In genomic region chr12:2853626-2854025, GRCh38 we compare ENCODE assay signal across 8 cellular contexts. TPM values are rescaled to one million over a fixed set of nuclear protein-coding genes. Genes with fewer than 3 reads are reported as not detected.
DNase-seq lines count a peak whose midpoint lies in the region; ATAC-seq and TF ChIP-seq lines count a peak whose summit lies in the region.

No MANE protein-coding gene starts in this region.

- peak; percentile 57 for TF ChIP-seq CTCF in CD8-positive, alpha-beta T cell (IDR thresholded peaks at IDR 0.05)
- TF ChIP-seq CTCF in HFFc6 (IDR thresholded peaks at IDR 0.05) (peak; percentile 88), RWPE1 (conservative IDR thresholded peaks at IDR 0.05; ENCODE audit: low read depth) (peak; percentile 40), cardiac muscle cell (IDR thresholded peaks at IDR 0.05; ENCODE audit: low read depth, low read length) (peak; percentile 95)

- no peaks in the 10 kb centered on the region for H3K27me3 Mint-ChIP-seq in CD8-positive, alpha-beta T cell (ENCODE audit: low read depth)
- peaks cover 6% of the 10 kb centered on the region for H3K27me3 Mint-ChIP-seq in HFFc6 (ENCODE audit: insufficient read depth)

- intact Hi-C loops in CD8-positive, alpha-beta T cell (cut with DNase I, micrococcal nuclease), result loop anchor here (5.0 to 10.0 kb wide), 2 partner anchors 89 to 191 kb away; no protein-coding TSS in a partner anchor

- peak; percentile 56 for ATAC-seq in CD8-positive, alpha-beta T cell
- peak; percentile 52 to 75 for ATAC-seq in activated naive CD4-positive, alpha-beta T cell treated with anti-CD3 and anti-CD28 coated beads, Interleukin-2, amount 50 U/mL, for 72 hours

- no peaks in the 10 kb centered on the region for H3K27me3 ChIP-seq in CD8-positive, alpha-beta T cell (ENCODE audit: insufficient read depth, low read length)
- H3K27me3 ChIP-seq in cardiac muscle cell, result no peaks in the 10 kb centered on the region

- H3K9me3 Mint-ChIP-seq in CD8-positive, alpha-beta T cell, result no peaks in the 10 kb centered on the region
- no peaks in the 10 kb centered on the region for H3K9me3 Mint-ChIP-seq in HFFc6
- no peaks in the 10 kb centered on the region for H3K9me3 Mint-ChIP-seq in activated naive CD4-positive, alpha-beta T cell treated with anti-CD3 and anti-CD28 coated beads, Interleukin-2, amount 50 U/mL, for 72 hours

- peaks cover 18% of the 10 kb centered on the region for H3K36me3 ChIP-seq in CD8-positive, alpha-beta T cell (ENCODE audit: insufficient read depth, low read length)
- no peaks in the 10 kb centered on the region for H3K36me3 ChIP-seq in cardiac muscle cell

- DNase-seq in CD8-positive, alpha-beta T cell, result peak in 4 of 7 experiments; percentile 20 to 55 (median 38)
- peak; percentile 56 for DNase-seq in HFFc6
- DNase-seq in RWPE1 (ENCODE audit: low spot score), result peak; percentile 69
- peak in 1 of 2 donors; percentile 64 for DNase-seq in activated naive CD4-positive, alpha-beta T cell treated with anti-CD3 and anti-CD28 coated beads, Interleukin-2, amount 50 U/mL, for 72 hours (ENCODE audit: low spot score in 2 of 2)
- peak; percentile 87 to 89 for DNase-seq in cardiac muscle cell (ENCODE audit: low read depth in 1 of 2, low spot score in 1 of 2)
- DNase-seq in pons (ENCODE audit: low spot score), result peak; percentile 57
- no peak for DNase-seq in NOMO-1 treated with DMSO at 0.1 percent for 48 hours (lab: John Stamatoyannopoulos, UW; ENCODE audit: unreplicated experiment)
- no peak for DNase-seq in KG1 (lab: John Stamatoyannopoulos, UW)

- peaks cover 60% of the 10 kb centered on the region for H3K36me3 Mint-ChIP-seq in CD8-positive, alpha-beta T cell
- H3K36me3 Mint-ChIP-seq in HFFc6 (ENCODE audit: low read depth), result no peaks in the 10 kb centered on the region; the same call in 1 of the 2 replicates
- H3K36me3 Mint-ChIP-seq in activated naive CD4-positive, alpha-beta T cell treated with anti-CD3 and anti-CD28 coated beads, Interleukin-2, amount 50 U/mL, for 72 hours, result peaks cover 0 to 3% of the 10 kb centered on the region in 2 donors

- H3K4me3 Mint-ChIP-seq in CD8-positive, alpha-beta T cell, result no peak overlapping the region
- H3K4me3 Mint-ChIP-seq in HFFc6, result no peak overlapping the region

- peaks cover 2% of the 10 kb centered on the region for H3K4me1 Mint-ChIP-seq in CD8-positive, alpha-beta T cell (ENCODE audit: low read depth)
- H3K4me1 Mint-ChIP-seq in HFFc6 (ENCODE audit: low read depth), result peaks cover 19% of the 10 kb centered on the region

- CTCF ChIA-PET in CD8-positive, alpha-beta T cell (lab: Charles Lee), result interaction anchor here (0.6 to 1.4 kb wide), 6 partner anchors 11 to 848 kb away, joined by 3 to 6 read pairs (median 4); no protein-coding TSS in a partner anchor
- CTCF ChIA-PET in RWPE1 (lab: Yijun Ruan, JAX), result interaction anchor here (0.5 to 2.0 kb wide), 5 partner anchors 9 to 92 kb away, joined by 3 to 13 read pairs (median 4); no protein-coding TSS in a partner anchor

- H3K9me3 ChIP-seq in CD8-positive, alpha-beta T cell (ENCODE audit: low read length), result no peaks in the 10 kb centered on the region
- no peaks in the 10 kb centered on the region for H3K9me3 ChIP-seq in cardiac muscle cell (ENCODE audit: low read depth)

- POLR2A ChIA-PET in CD8-positive, alpha-beta T cell (lab: Charles Lee), result no interaction called here
- POLR2A ChIA-PET in RWPE1 (lab: Yijun Ruan, JAX; ENCODE audit: low non-redundant PET), result no interaction called here

- H3K4me1 ChIP-seq in CD8-positive, alpha-beta T cell (ENCODE audit: insufficient read depth, low read length), result no peaks in the 10 kb centered on the region
- peaks cover 14% of the 10 kb centered on the region for H3K4me1 ChIP-seq in cardiac muscle cell (ENCODE audit: low read depth)

- H3K4me3 ChIP-seq in CD8-positive, alpha-beta T cell (ENCODE audit: low read depth, low read length), result no peak overlapping the region
- H3K4me3 ChIP-seq in cardiac muscle cell, result no peak overlapping the region

- H3K27ac ChIP-seq in CD8-positive, alpha-beta T cell (ENCODE audit: low read depth, low read length), result no peak overlapping the region
- H3K27ac ChIP-seq in RWPE1 (no peak overlapping the region), cardiac muscle cell (no peak overlapping the region)

- no peak overlapping the region for H3K27ac Mint-ChIP-seq in CD8-positive, alpha-beta T cell
- H3K27ac Mint-ChIP-seq in HFFc6, result no peak overlapping the region
- H3K27ac Mint-ChIP-seq in activated naive CD4-positive, alpha-beta T cell treated with anti-CD3 and anti-CD28 coated beads, Interleukin-2, amount 50 U/mL, for 72 hours, result peak overlapping the region in 1 of 2 donors; percentile 54

RNA-seq across cellular contexts. Expression of gene TEX52, which starts 3.2 kb away (rescaled TPM):
- total RNA-seq in CD8-positive, alpha-beta T cell, result not detected
- not detected for total RNA-seq in HFFc6 (2021; fragmentation: NEBNext Ultra II Directional; extraction: Animal tissue kit (Norgen Biotek cat#: 25700))
- under 1 TPM; 0.20 to 0.43 TPM for total RNA-seq in activated naive CD4-positive, alpha-beta T cell treated with anti-CD3 and anti-CD28 coated beads, Interleukin-2, amount 50 U/mL, for 72 hours
- total RNA-seq in cardiac muscle cell, result not detected in 2 replicates
- polyA plus RNA-seq in cardiac muscle cell, result 0.15 TPM in 1 of 2 replicates, not detected in the other

RNA-seq across cellular contexts. Expression of gene NRIP2, which starts 18.8 kb away (rescaled TPM):
- total RNA-seq in CD8-positive, alpha-beta T cell, result not detected
- total RNA-seq in HFFc6 (2021; fragmentation: NEBNext Ultra II Directional; extraction: Animal tissue kit (Norgen Biotek cat#: 25700)), result not detected
- total RNA-seq in activated naive CD4-positive, alpha-beta T cell treated with anti-CD3 and anti-CD28 coated beads, Interleukin-2, amount 50 U/mL, for 72 hours, result not detected
- not detected in 2 replicates for total RNA-seq in cardiac muscle cell
- 1.3 and 1.4 TPM in 2 replicates for polyA plus RNA-seq in cardiac muscle cell

RNA-seq across cellular contexts. Expression of gene FOXM1, which starts 23.3 kb away (rescaled TPM):
- under 1 TPM; 0.83 to 0.95 TPM for total RNA-seq in CD8-positive, alpha-beta T cell
- 10 to 100 TPM; 41.9 to 96.4 (median 89.6) TPM for total RNA-seq in HFFc6 (2021; fragmentation: NEBNext Ultra II Directional; extraction: Animal tissue kit (Norgen Biotek cat#: 25700))
- total RNA-seq in activated naive CD4-positive, alpha-beta T cell treated with anti-CD3 and anti-CD28 coated beads, Interleukin-2, amount 50 U/mL, for 72 hours, result 100 to 1,000 TPM; 105 to 112 TPM
- total RNA-seq in cardiac muscle cell, result 9.9 and 36.1 TPM in 2 replicates
- polyA plus RNA-seq in cardiac muscle cell, result 11.5 and 44.3 TPM in 2 replicates

RNA-seq across cellular contexts. Expression of gene RHNO1, which starts 23.4 kb away (rescaled TPM):
- 10 to 100 TPM; 22.4 to 24.4 TPM for total RNA-seq in CD8-positive, alpha-beta T cell
- total RNA-seq in HFFc6 (2021; fragmentation: NEBNext Ultra II Directional; extraction: Animal tissue kit (Norgen Biotek cat#: 25700)), result 10 to 100 TPM; 25.4 to 47.3 (median 39.7) TPM
- total RNA-seq in activated naive CD4-positive, alpha-beta T cell treated with anti-CD3 and anti-CD28 coated beads, Interleukin-2, amount 50 U/mL, for 72 hours, result 10 to 100 TPM; 30.1 to 49.4 TPM
- total RNA-seq in cardiac muscle cell, result 27.7 and 50.6 TPM in 2 replicates
- polyA plus RNA-seq in cardiac muscle cell, result 44.2 and 80.8 TPM in 2 replicates

RNA-seq across cellular contexts. Expression of gene TULP3, which starts 37.1 kb away (rescaled TPM):
- 1 to 10 TPM; 2.7 to 3.0 TPM for total RNA-seq in CD8-positive, alpha-beta T cell
- total RNA-seq in HFFc6 (2021; fragmentation: NEBNext Ultra II Directional; extraction: Animal tissue kit (Norgen Biotek cat#: 25700)), result 10 to 100 TPM; 25.8 to 34.0 (median 31.6) TPM
- 1 to 10 TPM; 4.9 to 7.3 TPM for total RNA-seq in activated naive CD4-positive, alpha-beta T cell treated with anti-CD3 and anti-CD28 coated beads, Interleukin-2, amount 50 U/mL, for 72 hours
- 19.5 and 20.1 TPM in 2 replicates for total RNA-seq in cardiac muscle cell
- 25.8 and 30.4 TPM in 2 replicates for polyA plus RNA-seq in cardiac muscle cell

Comparison
In these comparisons a context has a peak if more than half of its experiments do, and no peak if none do; other contexts are left out.
1. DNase-seq: peak in CD8-positive, alpha-beta T cell (4 of 7), HFFc6 (single experiment), RWPE1 (single experiment), cardiac muscle cell (2 of 2) and pons (single experiment); none in NOMO-1 treated with DMSO at 0.1 percent for 48 hours (single experiment) and KG1 (single experiment).
2. CTCF ChIP-seq: peak in every context shown above with its lines; median percentile 95 in cardiac muscle cell; 88 in HFFc6; 57 in CD8-positive, alpha-beta T cell; 40 in RWPE1.